In genomic region chr20:34708621-34709043, GRCh38 we compare ENCODE assay signal across 7 cellular contexts. TPM values are rescaled to one million over a fixed set of nuclear protein-coding genes. Genes with fewer than 3 reads are reported as not detected.
DNase-seq lines count a peak whose midpoint lies in the region; ATAC-seq and TF ChIP-seq lines count a peak whose summit lies in the region.

No MANE protein-coding gene starts in this region.

- H3K9me3 Mint-ChIP-seq in activated T-helper 17 cell treated with anti-CD3 and anti-CD28 coated beads, Interleukin-2, amount 50 U/mL, for 72 hours = no peaks in the 10 kb centered on the region
- H3K9me3 Mint-ChIP-seq in type B pancreatic cell = no peaks in the 10 kb centered on the region

- H3K27ac ChIP-seq in neutrophil = peak overlapping the region; percentile 83

- H3K4me1 Mint-ChIP-seq in activated T-helper 17 cell treated with anti-CD3 and anti-CD28 coated beads, Interleukin-2, amount 50 U/mL, for 72 hours = peaks cover 21% of the 10 kb centered on the region
- H3K4me1 Mint-ChIP-seq in type B pancreatic cell (ENCODE audit: unreplicated experiment) = peaks cover 47% of the 10 kb centered on the region

- DNase-seq in NOMO-1 treated with DMSO at 0.1 percent for 48 hours (lab: John Stamatoyannopoulos, UW; ENCODE audit: unreplicated experiment) = peak; percentile 22
- DNase-seq in foreskin fibroblast = peak; percentile 50 to 81
- DNase-seq in type B pancreatic cell (ENCODE audit: extremely low spot score, unreplicated experiment) = peak; percentile 81

- no peaks in the 10 kb centered on the region for H3K27me3 Mint-ChIP-seq in activated T-helper 17 cell treated with anti-CD3 and anti-CD28 coated beads, Interleukin-2, amount 50 U/mL, for 72 hours
- H3K27me3 Mint-ChIP-seq in type B pancreatic cell = peaks cover 13% of the 10 kb centered on the region

- H3K4me1 ChIP-seq in neutrophil (ENCODE audit: control insufficient read depth in 1 of 2, insufficient read depth in 1 of 2, low read depth in 1 of 2, low read length in 1 of 2) = peaks cover 55 to 62% of the 10 kb centered on the region in 2 experiments

- TF ChIP-seq CTCF in GM12873 (IDR thresholded peaks at IDR 0.05; ENCODE audit: insufficient read depth, low read depth, low read length, missing control alignments) (peak; percentile 69), foreskin fibroblast (IDR thresholded peaks at IDR 0.05; ENCODE audit: low read depth, low read length) (peak; percentile 28), neutrophil (IDR thresholded peaks at IDR 0.05) (peak; percentile 51), type B pancreatic cell (conservative IDR thresholded peaks at IDR 0.05) (peak; percentile 75)

- peaks cover 34% of the 10 kb centered on the region for H3K36me3 ChIP-seq in neutrophil

- peak overlapping the region; percentile 84 for H3K4me3 Mint-ChIP-seq in activated T-helper 17 cell treated with anti-CD3 and anti-CD28 coated beads, Interleukin-2, amount 50 U/mL, for 72 hours
- peak overlapping the region; percentile 92 for H3K4me3 Mint-ChIP-seq in type B pancreatic cell

- peaks cover 23% of the 10 kb centered on the region for H3K36me3 Mint-ChIP-seq in activated T-helper 17 cell treated with anti-CD3 and anti-CD28 coated beads, Interleukin-2, amount 50 U/mL, for 72 hours (ENCODE audit: low read depth)
- peaks cover 16% of the 10 kb centered on the region for H3K36me3 Mint-ChIP-seq in type B pancreatic cell

- peak overlapping the region; percentile 86 for H3K27ac Mint-ChIP-seq in activated T-helper 17 cell treated with anti-CD3 and anti-CD28 coated beads, Interleukin-2, amount 50 U/mL, for 72 hours
- H3K27ac Mint-ChIP-seq in type B pancreatic cell = peak overlapping the region; percentile 100

- H3K27me3 ChIP-seq in neutrophil = peaks cover 8% of the 10 kb centered on the region

- H3K4me3 ChIP-seq in foreskin fibroblast (ENCODE audit: low read depth in 1 of 2, low read length in 2 of 2) (peak overlapping the region; percentile 54 to 67), neutrophil (ENCODE audit: low read depth in 1 of 2, low read length in 1 of 2) (peak overlapping the region; percentile 79 to 95)

- H3K9me3 ChIP-seq in neutrophil = no peaks in the 10 kb centered on the region

- peak; percentile 8 for ATAC-seq in HG02938 (IDR thresholded peaks at IDR 0.05; ENCODE audit: unreplicated experiment)
- peak; percentile 26 for ATAC-seq in activated T-helper 17 cell treated with anti-CD3 and anti-CD28 coated beads, Interleukin-2, amount 50 U/mL, for 72 hours (replicated peaks)

RNA-seq across cellular contexts. Expression of gene TP53INP2, which starts 4.5 kb away (rescaled TPM):
- total RNA-seq in activated T-helper 17 cell treated with anti-CD3 and anti-CD28 coated beads, Interleukin-2, amount 50 U/mL, for 72 hours = 1 to 10 TPM; 4.1 to 9.2 TPM
- total RNA-seq in type B pancreatic cell (ENCODE audit: low replicate concordance) = 39.6 and 60.7 TPM in 2 replicates

RNA-seq across cellular contexts. Expression of gene PIGU, which starts 31.7 kb away (rescaled TPM):
- total RNA-seq in activated T-helper 17 cell treated with anti-CD3 and anti-CD28 coated beads, Interleukin-2, amount 50 U/mL, for 72 hours = 10 to 100 TPM; 17.3 to 23.0 TPM
- 41.5 and 46.2 TPM in 2 replicates for total RNA-seq in type B pancreatic cell (ENCODE audit: low replicate concordance)

Comparison
In these comparisons a context has a peak if more than half of its experiments do, and no peak if none do; other contexts are left out.
1. Peak in every context shown above with its lines: DNase-seq, ATAC-seq, H3K4me3 ChIP-seq and H3K27ac ChIP-seq.
2. DNase-seq: peak in every context shown above with its lines; median percentile 81 in type B pancreatic cell; 66 in foreskin fibroblast; 22 in NOMO-1 treated with DMSO at 0.1 percent for 48 hours.